In genomic region chr1:151056149-151056548, GRCh38 we compare ENCODE assay signal across 9 cellular contexts. TPM values are rescaled to one million over a fixed set of nuclear protein-coding genes. Genes with fewer than 3 reads are reported as not detected.
DNase-seq lines count a peak whose midpoint lies in the region; ATAC-seq and TF ChIP-seq lines count a peak whose summit lies in the region.
"Had no signal": no experiment of that assay in that cellular context is flagged by ENCODE, and none has a peak within 500 bp of the region (broad histone marks: within the 10 kb centered on the region; RNA-seq: fewer than 3 reads in every experiment).

No MANE protein-coding gene starts in this region.

- CTCF ChIA-PET in activated CD4-positive, alpha-beta memory T cell treated with anti-CD3 and anti-CD28 coated beads, Interleukin-2, amount 10 ng/mL, durations not matched to agents 7 days and 5 days (lab: Charles Lee): interaction anchor here (0.7 to 7.4 kb wide), 6 partner anchors 9 to 54 kb away, joined by 3 to 48 read pairs (median 7); partner anchors contain the start of genes C1orf56 and GABPB2

- no peaks in the 10 kb centered on the region for H3K27me3 ChIP-seq in tibial artery

- intact Hi-C loops in left colon (cut with DNase I, micrococcal nuclease) (no loop called here), tibial artery (cut with DNase I; ENCODE audit: low total_unique reads) (no loop called here)

- H3K9me3 Mint-ChIP-seq in activated CD4-positive, alpha-beta memory T cell treated with anti-CD3 and anti-CD28 coated beads, Interleukin-2, amount 10 ng/mL, durations not matched to agents 7 days and 5 days: no peaks in the 10 kb centered on the region

- H3K9me3 ChIP-seq in tibial artery: no peaks in the 10 kb centered on the region

- peak overlapping the region; percentile 97 for H3K4me3 Mint-ChIP-seq in activated CD4-positive, alpha-beta memory T cell treated with anti-CD3 and anti-CD28 coated beads, Interleukin-2, amount 10 ng/mL, durations not matched to agents 7 days and 5 days

- peaks cover 85% of the 10 kb centered on the region for H3K36me3 Mint-ChIP-seq in activated CD4-positive, alpha-beta memory T cell treated with anti-CD3 and anti-CD28 coated beads, Interleukin-2, amount 10 ng/mL, durations not matched to agents 7 days and 5 days (ENCODE audit: low read depth)

- H3K27me3 Mint-ChIP-seq in activated CD4-positive, alpha-beta memory T cell treated with anti-CD3 and anti-CD28 coated beads, Interleukin-2, amount 10 ng/mL, durations not matched to agents 7 days and 5 days: no peaks in the 10 kb centered on the region

- peak overlapping the region; percentile 97 for H3K27ac Mint-ChIP-seq in activated CD4-positive, alpha-beta memory T cell treated with anti-CD3 and anti-CD28 coated beads, Interleukin-2, amount 10 ng/mL, durations not matched to agents 7 days and 5 days

- ATAC-seq in left colon (peak; percentile 16), HG03520 (IDR thresholded peaks at IDR 0.05; ENCODE audit: unreplicated experiment) (no peak)
- ATAC-seq: HCT116 had no signal

- H3K27ac ChIP-seq in tibial artery: peak overlapping the region; percentile 81 to 91

- H3K4me3 ChIP-seq in tibial artery: no peak overlapping the region

- peaks cover 0 to 43% (median 27%) of the 10 kb centered on the region in 4 donors for H3K4me1 ChIP-seq in tibial artery

- POLR2A ChIA-PET in activated CD4-positive, alpha-beta memory T cell treated with anti-CD3 and anti-CD28 coated beads, Interleukin-2, amount 10 ng/mL, durations not matched to agents 7 days and 5 days (lab: Charles Lee): interaction anchor here (0.8 to 9.3 kb wide), 11 partner anchors 7 to 488 kb away, joined by 3 to 148 read pairs (median 17); partner anchors contain the start of genes ARNT, C1orf56, GABPB2 and MINDY1

- TF ChIP-seq CTCF in tibial artery (IDR thresholded peaks at IDR 0.05): no peak

- H3K36me3 ChIP-seq in tibial artery: peaks cover 39 to 57% (median 47%) of the 10 kb centered on the region in 3 donors

- peaks cover 62% of the 10 kb centered on the region for H3K4me1 Mint-ChIP-seq in activated CD4-positive, alpha-beta memory T cell treated with anti-CD3 and anti-CD28 coated beads, Interleukin-2, amount 10 ng/mL, durations not matched to agents 7 days and 5 days

- DNase-seq in activated gamma-delta T cell treated with Interleukin-2 at 50 U/mL for 16 hours: peak; percentile 48
- DNase-seq in activated gamma-delta T cell (lab: John Stamatoyannopoulos, UW): no peak
- DNase-seq in activated CD4-positive, alpha-beta memory T cell treated with anti-CD3 and anti-CD28 coated beads, Interleukin-2, amount 10 ng/mL, durations not matched to agents 7 days and 5 days: peak; percentile 40
- no peak for DNase-seq in left colon
- DNase-seq in tibial artery: no peak
- no peak for DNase-seq in GM03348 (ENCODE audit: low spot score)
- DNase-seq in GOT3 (lab: John Stamatoyannopoulos, UW): no peak

RNA-seq across cellular contexts. Expression of gene CDC42SE1, which starts 3.3 kb away (rescaled TPM):
- total RNA-seq in activated CD4-positive, alpha-beta memory T cell treated with anti-CD3 and anti-CD28 coated beads, Interleukin-2, amount 10 ng/mL, durations not matched to agents 7 days and 5 days: 100 to 1,000 TPM; 345 to 347 TPM
- 10 to 100 TPM; 65.5 to 74.4 TPM for total RNA-seq in left colon

RNA-seq across cellular contexts. Expression of gene MLLT11, which starts 4.0 kb away (rescaled TPM):
- 1 to 10 TPM; 3.2 to 3.4 TPM for total RNA-seq in activated CD4-positive, alpha-beta memory T cell treated with anti-CD3 and anti-CD28 coated beads, Interleukin-2, amount 10 ng/mL, durations not matched to agents 7 days and 5 days
- total RNA-seq in left colon: under 1 TPM; 0.21 to 0.81 TPM

RNA-seq across cellular contexts. Expression of gene C1orf56, which starts 8.6 kb away (rescaled TPM):
- 1 to 10 TPM; 1.2 to 1.7 TPM for total RNA-seq in activated CD4-positive, alpha-beta memory T cell treated with anti-CD3 and anti-CD28 coated beads, Interleukin-2, amount 10 ng/mL, durations not matched to agents 7 days and 5 days
- 1 to 10 TPM; 3.0 to 4.1 TPM for total RNA-seq in left colon

RNA-seq across cellular contexts. Expression of gene GABPB2, which starts 14.4 kb away (rescaled TPM):
- 10 to 100 TPM; 24.5 to 25.9 TPM for total RNA-seq in activated CD4-positive, alpha-beta memory T cell treated with anti-CD3 and anti-CD28 coated beads, Interleukin-2, amount 10 ng/mL, durations not matched to agents 7 days and 5 days
- 10 to 100 TPM; 14.7 to 15.8 TPM for total RNA-seq in left colon

RNA-seq across cellular contexts. Expression of gene BNIPL, which starts 19.8 kb away (rescaled TPM):
- 1 to 10 TPM in 1 of 2 experiments, under 1 TPM in 1; 0.98 to 1.2 TPM for total RNA-seq in activated CD4-positive, alpha-beta memory T cell treated with anti-CD3 and anti-CD28 coated beads, Interleukin-2, amount 10 ng/mL, durations not matched to agents 7 days and 5 days
- total RNA-seq in left colon: under 1 TPM; 0.61 to 0.75 TPM

Comparison
In these comparisons a context has a peak if more than half of its experiments do, and no peak if none do; other contexts are left out.
1. DNase-seq: peak in activated gamma-delta T cell treated with Interleukin-2 at 50 U/mL for 16 hours (single experiment) and activated CD4-positive, alpha-beta memory T cell treated with anti-CD3 and anti-CD28 coated beads, Interleukin-2, amount 10 ng/mL, durations not matched to agents 7 days and 5 days (single experiment); none in activated gamma-delta T cell (single experiment), left colon (0 of 2), tibial artery (0 of 2), GM03348 (single experiment) and GOT3 (single experiment).
2. RNA of gene CDC42SE1, which starts 3.3 kb away (total RNA-seq): 345 to 347 TPM in activated CD4-positive, alpha-beta memory T cell treated with anti-CD3 and anti-CD28 coated beads, Interleukin-2, amount 10 ng/mL, durations not matched to agents 7 days and 5 days; 65.5 to 74.4 TPM in left colon; every median in the first group is over 4 times any median in the second.